8 cellular contexts compared by ENCODE assay signal in genomic region chr2:86079981-86080911, GRCh38. TPM values are rescaled to one million over a fixed set of nuclear protein-coding genes. Genes with fewer than 3 reads are reported as not detected.
DNase-seq lines count a peak whose midpoint lies in the region; ATAC-seq and TF ChIP-seq lines count a peak whose summit lies in the region.

No MANE protein-coding gene starts in this region.

- TF ChIP-seq CTCF in BE2C (IDR thresholded peaks at IDR 0.05; ENCODE audit: low read depth, low read length) (peak; percentile 69), lung (IDR thresholded peaks at IDR 0.05; ENCODE audit: control extremely low read depth, extremely low read depth) (peak; percentile 68)

- DNase-seq in BE2C, result peak; percentile 72
- peak; percentile 0 for DNase-seq in NCI-H446 treated with DMSO at 0.1 percent for 48 hours (lab: John Stamatoyannopoulos, UW)
- peak; percentile 45 to 59 for DNase-seq in activated CD4-positive, alpha-beta T cell treated with anti-CD3 and anti-CD28 coated beads, Interleukin-2, amount 50 U/mL, for 24 hours (ENCODE audit: low read depth in 1 of 2, low spot score in 1 of 2)
- DNase-seq in lung (ENCODE audit: low spot score), result peak; percentile 84
- peak; percentile 74 for DNase-seq in stimulated activated CD8-positive, alpha-beta memory T cell treated with anti-CD3 and anti-CD28 coated beads, Interleukin-15, amount 100 ng/mL, for 1 hour (ENCODE audit: low read depth)

- H3K27ac Mint-ChIP-seq in dendritic cell treated with granulocyte-macrophage colony-stimulating factor and Interleukin-4, amounts not matched to agents 40 ng/mL and 50 ng/mL, for 4 days, result peak overlapping the region; percentile 65

- no peaks in the 10 kb centered on the region for H3K9me3 ChIP-seq in BE2C
- peaks cover 0 to 4% of the 10 kb centered on the region in 2 donors for H3K9me3 ChIP-seq in lung (ENCODE audit: control insufficient read depth in 2 of 2, insufficient read depth in 1 of 2, low read length in 1 of 2)

- intact Hi-C loops in dendritic cell treated with granulocyte-macrophage colony-stimulating factor and Interleukin-4, amounts not matched to agents 40 ng/mL and 50 ng/mL, for 4 days (cut with micrococcal nuclease), result loop anchor here (1.0 kb wide), 2 partner anchors 193 to 253 kb away; no protein-coding TSS in a partner anchor

- H3K27me3 ChIP-seq in BE2C (no peaks in the 10 kb centered on the region), lung (ENCODE audit: control insufficient read depth, insufficient read depth) (no peaks in the 10 kb centered on the region)

- H3K27ac ChIP-seq in lung (ENCODE audit: low read depth in 1 of 2, low read length in 1 of 2), result peak overlapping the region in 1 of 2 donors; percentile 24

- peaks cover 35% of the 10 kb centered on the region for H3K36me3 ChIP-seq in BE2C
- peaks cover 24 to 26% of the 10 kb centered on the region in 2 donors for H3K36me3 ChIP-seq in lung (ENCODE audit: control insufficient read depth in 2 of 2, insufficient read depth in 2 of 2, low read length in 2 of 2)

- peaks cover 77% of the 10 kb centered on the region for H3K36me3 Mint-ChIP-seq in dendritic cell treated with granulocyte-macrophage colony-stimulating factor and Interleukin-4, amounts not matched to agents 40 ng/mL and 50 ng/mL, for 4 days (ENCODE audit: low read depth)

- WGBS in lung, 2 donors, result 29 to 33% methylated on average over 14 of the region's 14 CpGs

- no peaks in the 10 kb centered on the region for H3K9me3 Mint-ChIP-seq in dendritic cell treated with granulocyte-macrophage colony-stimulating factor and Interleukin-4, amounts not matched to agents 40 ng/mL and 50 ng/mL, for 4 days

- H3K4me1 ChIP-seq in BE2C (no peaks in the 10 kb centered on the region), lung (ENCODE audit: control insufficient read depth in 2 of 2, insufficient read depth in 2 of 2, low read length in 2 of 2) (no peaks in the 10 kb centered on the region)

- H3K27me3 Mint-ChIP-seq in dendritic cell treated with granulocyte-macrophage colony-stimulating factor and Interleukin-4, amounts not matched to agents 40 ng/mL and 50 ng/mL, for 4 days, result no peaks in the 10 kb centered on the region

- peaks cover 19% of the 10 kb centered on the region for H3K4me1 Mint-ChIP-seq in dendritic cell treated with granulocyte-macrophage colony-stimulating factor and Interleukin-4, amounts not matched to agents 40 ng/mL and 50 ng/mL, for 4 days (ENCODE audit: low read depth)

- H3K4me3 ChIP-seq in BE2C (ENCODE audit: low read depth, low read length) (no peak overlapping the region), lung (no peak overlapping the region)

- ATAC-seq in GM18873 (IDR thresholded peaks at IDR 0.05; ENCODE audit: low FRiP score, unreplicated experiment) (peak; percentile 77), HG03103 (IDR thresholded peaks at IDR 0.05; ENCODE audit: low read depth, unreplicated experiment) (peak; percentile 47), lung (ENCODE audit: insufficient read depth, low FRiP score) (peak; percentile 84)

- no peak overlapping the region for H3K4me3 Mint-ChIP-seq in dendritic cell treated with granulocyte-macrophage colony-stimulating factor and Interleukin-4, amounts not matched to agents 40 ng/mL and 50 ng/mL, for 4 days

RNA-seq across cellular contexts. Expression of gene POLR1A, which starts 25.4 kb away (rescaled TPM):
- 32.5 TPM for polyA plus RNA-seq in BE2C (2012; ENCODE audit: insufficient read depth, insufficient read length, low read depth)
- total RNA-seq in lung, result 10 to 100 TPM; 12.8 to 39.1 TPM
- 1 to 10 TPM; 5.5 to 6.6 TPM for polyA plus RNA-seq in lung

RNA-seq across cellular contexts. Expression of gene PTCD3, which starts 25.8 kb away (rescaled TPM):
- polyA plus RNA-seq in BE2C (2012; ENCODE audit: insufficient read depth, insufficient read length, low read depth), result 30.8 TPM
- total RNA-seq in lung, result 100 to 1,000 TPM in 1 of 2 donors, 10 to 100 TPM in 1; 62.3 to 172 TPM
- polyA plus RNA-seq in lung, result 10 to 100 TPM; 22.7 to 26.2 TPM

Comparison
In these comparisons a context has a peak if more than half of its experiments do, and no peak if none do; other contexts are left out.
1. DNase-seq: peak in every context shown above with its lines; median percentile 84 in lung; 74 in stimulated activated CD8-positive, alpha-beta memory T cell treated with anti-CD3 and anti-CD28 coated beads, Interleukin-15, amount 100 ng/mL, for 1 hour; 72 in BE2C; 52 in activated CD4-positive, alpha-beta T cell treated with anti-CD3 and anti-CD28 coated beads, Interleukin-2, amount 50 U/mL, for 24 hours; 0 in NCI-H446 treated with DMSO at 0.1 percent for 48 hours.